In genomic region chr15:39627456-39628130, GRCh38 we compare ENCODE assay signal across 20 cellular contexts. TPM values are rescaled to one million over a fixed set of nuclear protein-coding genes. Genes with fewer than 3 reads are reported as not detected.
DNase-seq lines count a peak whose midpoint lies in the region; ATAC-seq, FAIRE-seq and TF ChIP-seq lines count a peak whose summit lies in the region.
"Had no signal": no experiment of that assay in that cellular context is flagged by ENCODE, and none has a peak within 500 bp of the region (broad histone marks: within the 10 kb centered on the region; RNA-seq: fewer than 3 reads in every experiment).

No MANE protein-coding gene starts in this region.

- H3K36me3 Mint-ChIP-seq in activated CD8-positive, alpha-beta memory T cell treated with anti-CD3 and anti-CD28 coated beads, Interleukin-2, amount 10 ng/mL, durations not matched to agents 7 days and 5 days, result peaks cover 37% of the 10 kb centered on the region
- peaks cover 29% of the 10 kb centered on the region for H3K36me3 Mint-ChIP-seq in activated naive CD8-positive, alpha-beta T cell treated with anti-CD3 and anti-CD28 coated beads, Interleukin-2, amount 10 ng/mL, durations not matched to agents 7 days and 5 days
- no peaks in the 10 kb centered on the region for H3K36me3 Mint-ChIP-seq in type B pancreatic cell

- no peaks in the 10 kb centered on the region for H3K27me3 Mint-ChIP-seq in activated CD8-positive, alpha-beta memory T cell treated with anti-CD3 and anti-CD28 coated beads, Interleukin-2, amount 10 ng/mL, durations not matched to agents 7 days and 5 days
- H3K27me3 Mint-ChIP-seq in activated naive CD8-positive, alpha-beta T cell treated with anti-CD3 and anti-CD28 coated beads, Interleukin-2, amount 10 ng/mL, durations not matched to agents 7 days and 5 days, result no peaks in the 10 kb centered on the region
- H3K27me3 Mint-ChIP-seq in stimulated activated naive CD8-positive, alpha-beta T cell treated with anti-CD3 and anti-CD28 coated beads, Interleukin-15, amount 100 ng/mL, for 72 hours, result no peaks in the 10 kb centered on the region
- no peaks in the 10 kb centered on the region for H3K27me3 Mint-ChIP-seq in type B pancreatic cell

- peaks cover 2% of the 10 kb centered on the region for H3K9me3 Mint-ChIP-seq in activated CD8-positive, alpha-beta memory T cell treated with anti-CD3 and anti-CD28 coated beads, Interleukin-2, amount 10 ng/mL, durations not matched to agents 7 days and 5 days (ENCODE audit: low read depth)
- peaks cover 6% of the 10 kb centered on the region for H3K9me3 Mint-ChIP-seq in activated naive CD8-positive, alpha-beta T cell treated with anti-CD3 and anti-CD28 coated beads, Interleukin-2, amount 10 ng/mL, durations not matched to agents 7 days and 5 days
- H3K9me3 Mint-ChIP-seq in stimulated activated naive CD8-positive, alpha-beta T cell treated with anti-CD3 and anti-CD28 coated beads, Interleukin-15, amount 100 ng/mL, for 72 hours, result peaks cover 0 to 5% of the 10 kb centered on the region in 2 donors
- no peaks in the 10 kb centered on the region for H3K9me3 Mint-ChIP-seq in type B pancreatic cell

- H3K4me3 Mint-ChIP-seq in activated CD8-positive, alpha-beta memory T cell treated with anti-CD3 and anti-CD28 coated beads, Interleukin-2, amount 10 ng/mL, durations not matched to agents 7 days and 5 days, result no peak overlapping the region
- H3K4me3 Mint-ChIP-seq in activated naive CD8-positive, alpha-beta T cell treated with anti-CD3 and anti-CD28 coated beads, Interleukin-2, amount 10 ng/mL, durations not matched to agents 7 days and 5 days, result no peak overlapping the region
- H3K4me3 Mint-ChIP-seq in stimulated activated naive CD8-positive, alpha-beta T cell treated with anti-CD3 and anti-CD28 coated beads, Interleukin-15, amount 100 ng/mL, for 72 hours, result peak overlapping the region in 1 of 2 donors; percentile 1
- H3K4me3 Mint-ChIP-seq in type B pancreatic cell, result no peak overlapping the region
- H3K4me3 Mint-ChIP-seq: H9 had no signal

- peak overlapping the region; percentile 52 for H3K27ac Mint-ChIP-seq in activated CD8-positive, alpha-beta memory T cell treated with anti-CD3 and anti-CD28 coated beads, Interleukin-2, amount 10 ng/mL, durations not matched to agents 7 days and 5 days
- peak overlapping the region; percentile 99 for H3K27ac Mint-ChIP-seq in activated naive CD8-positive, alpha-beta T cell treated with anti-CD3 and anti-CD28 coated beads, Interleukin-2, amount 10 ng/mL, durations not matched to agents 7 days and 5 days
- H3K27ac Mint-ChIP-seq in stimulated activated naive CD8-positive, alpha-beta T cell treated with anti-CD3 and anti-CD28 coated beads, Interleukin-15, amount 100 ng/mL, for 72 hours, result peak overlapping the region; percentile 14 to 63
- no peak overlapping the region for H3K27ac Mint-ChIP-seq in type B pancreatic cell
- H3K27ac Mint-ChIP-seq: H9 had no signal

- no peak for ATAC-seq in activated CD8-positive, alpha-beta memory T cell treated with anti-CD3 and anti-CD28 coated beads, Interleukin-2, amount 10 ng/mL, durations not matched to agents 7 days and 5 days
- no peak for ATAC-seq in activated naive CD8-positive, alpha-beta T cell treated with anti-CD3 and anti-CD28 coated beads, Interleukin-2, amount 10 ng/mL, durations not matched to agents 7 days and 5 days (ENCODE audit: low read depth)
- peak; percentile 28 for ATAC-seq in left lobe of liver
- ATAC-seq in stimulated activated naive CD8-positive, alpha-beta T cell treated with anti-CD3 and anti-CD28 coated beads, Interleukin-15, amount 100 ng/mL, for 72 hours, result no peak
- no peak for ATAC-seq in HG03280 (IDR thresholded peaks at IDR 0.05; ENCODE audit: unreplicated experiment)
- ATAC-seq: gastroesophageal sphincter had no signal

- DNase-seq in activated CD8-positive, alpha-beta memory T cell treated with anti-CD3 and anti-CD28 coated beads, Interleukin-2, amount 10 ng/mL, durations not matched to agents 7 days and 5 days, result no peak
- DNase-seq in activated CD8-positive, alpha-beta memory T cell treated with anti-CD3 and anti-CD28 coated beads for 24 hours, result no peak
- DNase-seq in activated naive CD8-positive, alpha-beta T cell treated with anti-CD3 and anti-CD28 coated beads, Interleukin-2, amount 10 ng/mL, durations not matched to agents 7 days and 5 days, result no peak
- no peak for DNase-seq in left lobe of liver (ENCODE audit: low spot score)
- DNase-seq in stimulated activated naive CD8-positive, alpha-beta T cell treated with anti-CD3 and anti-CD28 coated beads, Interleukin-15, amount 100 ng/mL, for 72 hours, result no peak
- DNase-seq in type B pancreatic cell (ENCODE audit: extremely low spot score, unreplicated experiment), result no peak
- DNase-seq in H54 (ENCODE audit: insufficient read length, low spot score), result no peak
- DNase-seq: ACHN; activated gamma-delta T cell treated with Interleukin-2 at 50 U/mL for 16 hours; cortex of kidney; H9; Karpas-422; NCI-H1105 treated with DMSO at 0.1 percent for 48 hours; NCI-H2171 treated with DMSO at 0.1 percent for 48 hours; NCI-H82; Peyer's patch; stimulated activated CD4-positive, alpha-beta T cell treated with anti-CD3 and anti-CD28 coated beads, Interleukin-12 subunit alpha, Interleukin-12 subunit beta, amount 100 ng/mL, for 4 hours had no signal

- no peak for FAIRE-seq in H54 (lab: Jason Lieb, UNC)
- FAIRE-seq: urothelium cell line had no signal

- CTCF ChIA-PET in activated CD8-positive, alpha-beta memory T cell treated with anti-CD3 and anti-CD28 coated beads, Interleukin-2, amount 10 ng/mL, durations not matched to agents 7 days and 5 days (lab: Charles Lee), result interaction anchor here (1.3 kb wide), 1 partner anchor 14 kb away, joined by 5 read pairs; no protein-coding TSS in a partner anchor

- no peak for TF ChIP-seq POLR2A in H54 (IDR thresholded peaks at IDR 0.05; ENCODE audit: low read depth, low read length)

- POLR2A ChIA-PET in activated naive CD8-positive, alpha-beta T cell treated with anti-CD3 and anti-CD28 coated beads, Interleukin-2, amount 10 ng/mL, durations not matched to agents 7 days and 5 days (lab: Charles Lee), result no interaction called here

- no peak for TF ChIP-seq CTCF in type B pancreatic cell (conservative IDR thresholded peaks at IDR 0.05)

- H3K4me1 Mint-ChIP-seq in activated CD8-positive, alpha-beta memory T cell treated with anti-CD3 and anti-CD28 coated beads, Interleukin-2, amount 10 ng/mL, durations not matched to agents 7 days and 5 days, result peaks cover 86% of the 10 kb centered on the region
- H3K4me1 Mint-ChIP-seq in activated naive CD8-positive, alpha-beta T cell treated with anti-CD3 and anti-CD28 coated beads, Interleukin-2, amount 10 ng/mL, durations not matched to agents 7 days and 5 days, result peaks cover 67% of the 10 kb centered on the region
- peaks cover 85% of the 10 kb centered on the region for H3K4me1 Mint-ChIP-seq in stimulated activated naive CD8-positive, alpha-beta T cell treated with anti-CD3 and anti-CD28 coated beads, Interleukin-15, amount 100 ng/mL, for 72 hours
- H3K4me1 Mint-ChIP-seq in type B pancreatic cell (ENCODE audit: unreplicated experiment), result peaks cover 10% of the 10 kb centered on the region

RNA-seq across cellular contexts. Expression of gene THBS1, which starts 46.7 kb away (rescaled TPM):
- total RNA-seq in activated CD8-positive, alpha-beta memory T cell treated with anti-CD3 and anti-CD28 coated beads, Interleukin-2, amount 10 ng/mL, durations not matched to agents 7 days and 5 days, result 1 to 10 TPM in 1 of 2 experiments, under 1 TPM in 1; 0.91 to 1.4 TPM
- total RNA-seq in activated naive CD8-positive, alpha-beta T cell treated with anti-CD3 and anti-CD28 coated beads, Interleukin-2, amount 10 ng/mL, durations not matched to agents 7 days and 5 days, result 1 to 10 TPM; 5.4 to 6.0 TPM
- total RNA-seq in left lobe of liver (20.1 TPM), type B pancreatic cell (ENCODE audit: low replicate concordance) (51.7 and 137 TPM in 2 replicates)
